In the genomic region with DNA sequence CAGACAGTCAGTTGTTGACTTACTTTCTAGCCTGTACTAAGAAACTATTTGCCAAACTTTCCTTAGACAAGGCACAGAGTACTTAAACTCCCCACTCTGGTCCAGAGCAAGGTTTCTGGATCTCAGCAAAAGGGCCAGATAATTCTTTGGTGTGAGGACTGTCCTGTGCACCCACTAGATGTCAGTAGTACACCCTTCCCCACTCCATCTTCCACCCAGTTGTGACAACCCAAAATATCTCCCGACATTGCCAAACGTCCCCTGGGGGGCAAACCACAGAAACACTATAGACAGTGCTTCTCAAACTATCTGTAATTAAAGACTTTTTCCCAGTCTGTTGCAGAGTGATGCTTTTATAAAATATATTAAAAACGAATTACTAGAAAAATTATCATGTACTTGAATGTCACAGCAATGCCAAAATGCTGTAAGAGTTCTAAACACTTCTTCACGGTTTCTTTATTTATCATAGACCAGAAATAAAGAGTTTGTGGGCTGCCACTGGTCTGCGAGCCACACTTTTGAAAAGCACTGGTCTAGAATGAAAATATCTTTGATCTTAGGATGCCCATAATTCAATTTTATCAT, we compare ENCODE assay signal across 8 cellular contexts.
DNase-seq lines count a peak whose midpoint lies in the region; ATAC-seq, FAIRE-seq and TF ChIP-seq lines count a peak whose summit lies in the region.

No MANE protein-coding gene starts in this region.

- intact Hi-C loops in HCT116 (cut with micrococcal nuclease) = loop anchor here (1.0 to 5.0 kb wide), 4 partner anchors 332 to 647 kb away; no protein-coding TSS in a partner anchor
- intact Hi-C loops in stomach (cut with DNase I; ENCODE audit: low total_unique reads) = no loop called here

- H3K36me3 ChIP-seq in HCT116 (ENCODE audit: control insufficient read depth in 1 of 2, insufficient read depth in 2 of 2, low read length in 2 of 2) (no peaks in the 10 kb centered on the region), MG63 (no peaks in the 10 kb centered on the region), stomach (no peaks in the 10 kb centered on the region)

- peak in 1 of 2 experiments; percentile 19 for DNase-seq in A549 (ENCODE audit: low read depth in 1 of 2, low spot score in 1 of 2)
- peak; percentile 24 for DNase-seq in G401 (ENCODE audit: low spot score)
- DNase-seq in HCT116 (ENCODE audit: low read depth, low spot score) = peak; percentile 16
- DNase-seq in MG63 = peak; percentile 3
- DNase-seq in activated CD8-positive, alpha-beta T cell treated with anti-CD3 and anti-CD28 coated beads, Interleukin-2, amount 10 ng/mL, durations not matched to agents 7 days and 5 days = peak; percentile 37
- DNase-seq in hepatic stellate cell (ENCODE audit: low spot score) = peak; percentile 17
- no peak for DNase-seq in stomach
- no peak for DNase-seq in mesenteric fat pad (ENCODE audit: low spot score)

- peaks cover 5% of the 10 kb centered on the region for H3K27me3 Mint-ChIP-seq in activated CD8-positive, alpha-beta T cell treated with anti-CD3 and anti-CD28 coated beads, Interleukin-2, amount 10 ng/mL, durations not matched to agents 7 days and 5 days (ENCODE audit: low read depth)

- H3K4me1 Mint-ChIP-seq in activated CD8-positive, alpha-beta T cell treated with anti-CD3 and anti-CD28 coated beads, Interleukin-2, amount 10 ng/mL, durations not matched to agents 7 days and 5 days (ENCODE audit: low read depth) = no peaks in the 10 kb centered on the region

- H3K27me3 ChIP-seq in HCT116 (ENCODE audit: insufficient read depth, low read length) = no peaks in the 10 kb centered on the region
- no peaks in the 10 kb centered on the region for H3K27me3 ChIP-seq in MG63
- H3K27me3 ChIP-seq in stomach = no peaks in the 10 kb centered on the region

- no peak overlapping the region for H3K27ac Mint-ChIP-seq in activated CD8-positive, alpha-beta T cell treated with anti-CD3 and anti-CD28 coated beads, Interleukin-2, amount 10 ng/mL, durations not matched to agents 7 days and 5 days

- POLR2A ChIA-PET in A549 (lab: Yijun Ruan, JAX) (no interaction called here), HCT116 (lab: Charles Lee) (no interaction called here)
- POLR2A ChIA-PET in activated CD8-positive, alpha-beta T cell treated with anti-CD3 and anti-CD28 coated beads, Interleukin-2, amount 10 ng/mL, durations not matched to agents 7 days and 5 days (lab: Charles Lee) = no interaction called here

- no peak overlapping the region for H3K27ac ChIP-seq in A549
- no peak overlapping the region for H3K27ac ChIP-seq in HCT116 (ENCODE audit: low read depth, low read length)
- no peak overlapping the region for H3K27ac ChIP-seq in stomach

- H3K9me3 Mint-ChIP-seq in activated CD8-positive, alpha-beta T cell treated with anti-CD3 and anti-CD28 coated beads, Interleukin-2, amount 10 ng/mL, durations not matched to agents 7 days and 5 days (ENCODE audit: insufficient read depth) = no peaks in the 10 kb centered on the region

- H3K9me3 ChIP-seq in A549 (no peaks in the 10 kb centered on the region), HCT116 (ENCODE audit: control insufficient read depth in 1 of 2, insufficient read depth in 1 of 2, low read depth in 1 of 2, low read length in 2 of 2) (no peaks in the 10 kb centered on the region), MG63 (no peaks in the 10 kb centered on the region), stomach (no peaks in the 10 kb centered on the region)

- BruUV-seq in HCT116 (replicated peaks; lab: Mats Ljungman, UMichigan) = no TSS peak

- TF ChIP-seq RAD21 in A549 (conservative IDR thresholded peaks at IDR 0.05 in 1 of 2, IDR thresholded peaks at IDR 0.05 in 1 of 2) = peak; percentile 58 to 64
- TF ChIP-seq RAD21 in HCT116 (IDR thresholded peaks at IDR 0.05; ENCODE audit: low read depth) = peak; percentile 67

- no peaks in the 10 kb centered on the region for H3K36me3 Mint-ChIP-seq in activated CD8-positive, alpha-beta T cell treated with anti-CD3 and anti-CD28 coated beads, Interleukin-2, amount 10 ng/mL, durations not matched to agents 7 days and 5 days (ENCODE audit: low read depth)

- H4K20me1 ChIP-seq in HCT116 (ENCODE audit: insufficient read depth) = no peaks in the 10 kb centered on the region

- 18% methylated on average over 5 of the region's 5 CpGs for WGBS in A549 (ENCODE audit: missing lambda C conversion rate)
- 23 to 45% (median 36%) methylated on average over 5 of the region's 5 CpGs for WGBS in stomach, 5 donors

- ATAC-seq in A549 (peak; percentile 86 to 90), HCT116 (peak; percentile 97)
- ATAC-seq in activated CD8-positive, alpha-beta T cell treated with anti-CD3 and anti-CD28 coated beads, Interleukin-2, amount 10 ng/mL, durations not matched to agents 7 days and 5 days = peak; percentile 72

- TF ChIP-seq EP300 in A549 (IDR thresholded peaks at IDR 0.05) (no peak), stomach (IDR thresholded peaks at IDR 0.05) (no peak)

- CTCF ChIA-PET in A549 (lab: Yijun Ruan, JAX) (interaction anchor here (1.1 kb wide), 1 partner anchor 10 kb away, joined by 3 read pairs; no protein-coding TSS in a partner anchor), HCT116 (lab: Charles Lee) (no interaction called here)
- CTCF ChIA-PET in activated CD8-positive, alpha-beta T cell treated with anti-CD3 and anti-CD28 coated beads, Interleukin-2, amount 10 ng/mL, durations not matched to agents 7 days and 5 days (lab: Charles Lee) = no interaction called here

- TF ChIP-seq CTCF in A549 (IDR thresholded peaks at IDR 0.05) = peak; percentile 55
- TF ChIP-seq CTCF in HCT116 (IDR thresholded peaks at IDR 0.05 in 2 of 3, conservative IDR thresholded peaks at IDR 0.05 in 1 of 3; ENCODE audit: borderline replicate concordance in 1 of 3, insufficient read depth in 1 of 3, low read depth in 2 of 3, low read length in 2 of 3) = peak; percentile 53 to 73 (median 71); a peak in 5 of 6 replicates
- TF ChIP-seq CTCF in stomach (IDR thresholded peaks at IDR 0.05) = peak in 4 of 7 experiments; percentile 7 to 41 (median 30)

- H2AFZ ChIP-seq in HCT116 (ENCODE audit: low read depth, low read length, poor library complexity, severe bottlenecking) = no peak overlapping the region

- H3K4me3 ChIP-seq in A549 (no peak overlapping the region), HCT116 (replicated peaks in 1 of 2; ENCODE audit: low read depth in 1 of 2, low read length in 2 of 2) (no peak overlapping the region), MG63 (no peak overlapping the region), stomach (no peak overlapping the region)

- H3K4me3 Mint-ChIP-seq in activated CD8-positive, alpha-beta T cell treated with anti-CD3 and anti-CD28 coated beads, Interleukin-2, amount 10 ng/mL, durations not matched to agents 7 days and 5 days = no peak overlapping the region

- H3K9me2 ChIP-seq in HCT116 (ENCODE audit: insufficient read depth) = no peaks in the 10 kb centered on the region

- TF ChIP-seq POLR2A in A549 (IDR thresholded peaks at IDR 0.05; ENCODE audit: low read length) = no peak
- no peak for TF ChIP-seq POLR2A in HCT116 (IDR thresholded peaks at IDR 0.05; ENCODE audit: borderline replicate concordance, extremely low read depth, insufficient read depth, insufficient read length)
- no peak for TF ChIP-seq POLR2A in stomach (IDR thresholded peaks at IDR 0.05)

- RAD21 ChIA-PET in HCT116 (lab: Charles Lee; ENCODE audit: low non-redundant PET in 1 of 2, low total read pairs in 2 of 2, uncharacterized antibody in 2 of 2, unreplicated experiment in 2 of 2) = no interaction called here

- in situ Hi-C loops in G401 (cut with HindIII; ENCODE audit: low sequenced_read_pairs) = no loop called here

- FAIRE-seq in A549 (lab: Jason Lieb, UNC) = no peak

- H3K9ac ChIP-seq in HCT116 (ENCODE audit: low read length) = no peak overlapping the region

- H3K79me2 ChIP-seq in HCT116 (ENCODE audit: insufficient read depth, low read length) = no peaks in the 10 kb centered on the region

- no peaks in the 10 kb centered on the region for H3K4me1 ChIP-seq in A549
- H3K4me1 ChIP-seq in HCT116 (ENCODE audit: control insufficient read depth in 1 of 2, insufficient read depth in 2 of 2, low read length in 2 of 2) = no peaks in the 10 kb centered on the region
- no peaks in the 10 kb centered on the region for H3K4me1 ChIP-seq in stomach

- H3K4me2 ChIP-seq in A549 (peak overlapping the region; percentile 22; the same call in 1 of the 3 replicates), HCT116 (ENCODE audit: low read length) (no peak overlapping the region)

TF ChIP-seq in A549, 52 proteins besides CTCF, POLR2A, EP300 and RAD21:
- TF ChIP-seq, protein P1, sequence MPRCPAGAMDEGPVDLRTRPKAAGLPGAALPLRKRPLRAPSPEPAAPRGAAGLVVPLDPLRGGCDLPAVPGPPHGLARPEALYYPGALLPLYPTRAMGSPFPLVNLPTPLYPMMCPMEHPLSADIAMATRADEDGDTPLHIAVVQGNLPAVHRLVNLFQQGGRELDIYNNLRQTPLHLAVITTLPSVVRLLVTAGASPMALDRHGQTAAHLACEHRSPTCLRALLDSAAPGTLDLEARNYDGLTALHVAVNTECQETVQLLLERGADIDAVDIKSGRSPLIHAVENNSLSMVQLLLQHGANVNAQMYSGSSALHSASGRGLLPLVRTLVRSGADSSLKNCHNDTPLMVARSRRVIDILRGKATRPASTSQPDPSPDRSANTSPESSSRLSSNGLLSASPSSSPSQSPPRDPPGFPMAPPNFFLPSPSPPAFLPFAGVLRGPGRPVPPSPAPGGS (IDR thresholded peaks at IDR 0.05) = no peak
- TF ChIP-seq KDM5A (IDR thresholded peaks at IDR 0.05) (no peak), EHMT2 (IDR thresholded peaks at IDR 0.05; ENCODE audit: low read depth) (no peak), MAFK (IDR thresholded peaks at IDR 0.05; ENCODE audit: partially characterized antibody) (no peak), SMC3 (IDR thresholded peaks at IDR 0.05) (peak; percentile 54)
TF ChIP-seq in A549: peak in this region for 1.

TF ChIP-seq in HCT116, 20 proteins besides CTCF, POLR2A, EP300 and RAD21 (continues in another document):
- TF ChIP-seq EZH2 (IDR thresholded peaks at IDR 0.05) (no peak), CEBPB (IDR thresholded peaks at IDR 0.05; ENCODE audit: low read depth) (no peak), JUND (IDR thresholded peaks at IDR 0.05) (no peak), CBX3 (IDR thresholded peaks at IDR 0.05; ENCODE audit: low read depth) (no peak)
- TF ChIP-seq, protein P2, sequence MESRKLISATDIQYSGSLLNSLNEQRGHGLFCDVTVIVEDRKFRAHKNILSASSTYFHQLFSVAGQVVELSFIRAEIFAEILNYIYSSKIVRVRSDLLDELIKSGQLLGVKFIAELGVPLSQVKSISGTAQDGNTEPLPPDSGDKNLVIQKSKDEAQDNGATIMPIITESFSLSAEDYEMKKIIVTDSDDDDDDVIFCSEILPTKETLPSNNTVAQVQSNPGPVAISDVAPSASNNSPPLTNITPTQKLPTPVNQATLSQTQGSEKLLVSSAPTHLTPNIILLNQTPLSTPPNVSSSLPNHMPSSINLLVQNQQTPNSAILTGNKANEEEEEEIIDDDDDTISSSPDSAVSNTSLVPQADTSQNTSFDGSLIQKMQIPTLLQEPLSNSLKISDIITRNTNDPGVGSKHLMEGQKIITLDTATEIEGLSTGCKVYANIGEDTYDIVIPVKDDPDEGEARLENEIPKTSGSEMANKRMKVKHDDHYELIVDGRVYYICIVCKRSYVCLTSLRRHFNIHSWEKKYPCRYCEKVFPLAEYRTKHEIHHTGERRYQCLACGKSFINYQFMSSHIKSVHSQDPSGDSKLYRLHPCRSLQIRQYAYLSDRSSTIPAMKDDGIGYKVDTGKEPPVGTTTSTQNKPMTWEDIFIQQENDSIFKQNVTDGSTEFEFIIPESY (IDR thresholded peaks at IDR 0.05; ENCODE audit: extremely low read depth, insufficient replicate concordance, low read length) = no peak

Comparison
In these comparisons a context has a peak if more than half of its experiments do, and no peak if none do; other contexts are left out.
1. DNase-seq: peak in G401 (single experiment), HCT116 (single experiment), MG63 (single experiment), activated CD8-positive, alpha-beta T cell treated with anti-CD3 and anti-CD28 coated beads, Interleukin-2, amount 10 ng/mL, durations not matched to agents 7 days and 5 days (single experiment) and hepatic stellate cell (single experiment); none in stomach (single experiment) and mesenteric fat pad (single experiment).
2. Peak in every context shown above with its lines, with median percentiles within 50 percentile points of each other: ATAC-seq and CTCF ChIP-seq.